Comparison of ENCODE assay signal across 11 cellular contexts in the genomic region with DNA sequence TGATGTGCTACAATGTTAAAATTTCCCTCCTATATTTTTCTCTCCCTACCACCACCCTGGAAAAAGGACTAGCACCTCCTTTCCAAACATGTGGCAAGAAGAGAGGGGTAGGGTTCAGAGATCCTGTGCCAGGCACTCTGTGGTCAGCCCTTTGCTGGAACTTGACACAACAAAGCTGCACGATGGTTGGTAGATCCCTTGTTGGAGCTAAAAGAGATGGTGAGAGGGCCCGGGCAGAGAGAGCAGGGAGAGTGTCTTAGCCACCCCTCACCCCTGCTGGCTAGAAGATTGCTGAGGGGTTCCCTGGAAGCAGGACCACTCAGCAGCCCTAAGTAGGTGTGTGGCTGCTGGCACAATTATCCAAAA. TPM values are rescaled to one million over a fixed set of nuclear protein-coding genes. Genes with fewer than 3 reads are reported as not detected.
DNase-seq lines count a peak whose midpoint lies in the region; ATAC-seq and TF ChIP-seq lines count a peak whose summit lies in the region.
"Had no signal": no experiment of that assay in that cellular context is flagged by ENCODE, and none has a peak within 500 bp of the region (broad histone marks: within the 10 kb centered on the region; RNA-seq: fewer than 3 reads in every experiment).

No MANE protein-coding gene starts in this region.

- CTCF ChIA-PET in CD8-positive, alpha-beta memory T cell (lab: Charles Lee), result interaction anchor here (1.0 kb wide), 1 partner anchor 79 kb away, joined by 4 read pairs; no protein-coding TSS in a partner anchor

- H3K4me3 ChIP-seq in CD8-positive, alpha-beta memory T cell (ENCODE audit: low read length), result peak overlapping the region; percentile 34
- H3K4me3 ChIP-seq in Peyer's patch (no peak overlapping the region), gastrocnemius medialis (no peak overlapping the region)

- peak overlapping the region; percentile 39 to 99 (median 95) for H3K4me3 Mint-ChIP-seq in CD8-positive, alpha-beta memory T cell

- ATAC-seq in gastrocnemius medialis, result no peak
- ATAC-seq in GM21619 (IDR thresholded peaks at IDR 0.05; ENCODE audit: unreplicated experiment), result no peak
- ATAC-seq in GM21447 (IDR thresholded peaks at IDR 0.05; ENCODE audit: unreplicated experiment), result no peak

- H3K36me3 ChIP-seq in CD8-positive, alpha-beta memory T cell (ENCODE audit: insufficient read depth, low read length), result no peaks in the 10 kb centered on the region
- H3K36me3 ChIP-seq in Peyer's patch (no peaks in the 10 kb centered on the region), gastrocnemius medialis (no peaks in the 10 kb centered on the region)

- H3K27me3 ChIP-seq in CD8-positive, alpha-beta memory T cell (ENCODE audit: insufficient read depth, low read length, poor library complexity, severe bottlenecking), result no peaks in the 10 kb centered on the region
- H3K27me3 ChIP-seq in Peyer's patch (no peaks in the 10 kb centered on the region), gastrocnemius medialis (no peaks in the 10 kb centered on the region)

- no peak for DNase-seq in CD8-positive, alpha-beta memory T cell
- DNase-seq in Peyer's patch (no peak), epithelial cell of prostate (ENCODE audit: low read depth, low spot score) (no peak), gastrocnemius medialis (no peak), SW480 (ENCODE audit: low spot score) (no peak), CD1c-positive myeloid dendritic cell (ENCODE audit: extremely low spot score) (no peak)
- DNase-seq: activated gamma-delta T cell; KG1; stimulated activated CD4-positive, alpha-beta T cell treated with anti-CD3 and anti-CD28 coated beads, Interleukin-12 subunit alpha, Interleukin-12 subunit beta, amount 100 ng/mL, for 4 hours had no signal

- H3K36me3 Mint-ChIP-seq in CD8-positive, alpha-beta memory T cell, result peaks cover 0 to 8% (median 2%) of the 10 kb centered on the region in 3 donors

- in situ Hi-C loops in gastrocnemius medialis (cut with MboI; ENCODE audit: low sequenced_read_pairs in 4 of 4), result loop anchor here in 2 of 4 donors (5.0 to 10.0 kb wide), 4 partner anchors 79 to 286 kb away; no protein-coding TSS in a partner anchor

- TF ChIP-seq POLR2A in Peyer's patch (IDR thresholded peaks at IDR 0.05) (no peak), gastrocnemius medialis (IDR thresholded peaks at IDR 0.05) (no peak)

- peaks cover 46 to 54% (median 47%) of the 10 kb centered on the region in 3 donors for H3K4me1 Mint-ChIP-seq in CD8-positive, alpha-beta memory T cell

- intact Hi-C loops in gastrocnemius medialis (cut with DNase I; ENCODE audit: low total_unique reads), result loop anchor here (2.0 to 5.0 kb wide), 5 partner anchors 139 to 356 kb away; partner anchors contain the start of genes ACOT11, CYB5RL, MRPL37 and TCEANC2

- H3K27me3 Mint-ChIP-seq in CD8-positive, alpha-beta memory T cell, result peaks cover 0 to 5% of the 10 kb centered on the region in 2 donors

- H3K4me1 ChIP-seq in CD8-positive, alpha-beta memory T cell (ENCODE audit: insufficient read depth, low read length), result peaks cover 52% of the 10 kb centered on the region
- peaks cover 0 to 52% (median 8%) of the 10 kb centered on the region in 4 donors for H3K4me1 ChIP-seq in Peyer's patch
- H3K4me1 ChIP-seq in gastrocnemius medialis, result peaks cover 29% of the 10 kb centered on the region in 2 donors

- peak overlapping the region; percentile 69 for H3K27ac ChIP-seq in CD8-positive, alpha-beta memory T cell (ENCODE audit: low read depth, low read length)
- H3K27ac ChIP-seq in Peyer's patch, result peak overlapping the region; percentile 60 to 96 (median 70)
- H3K27ac ChIP-seq in epithelial cell of prostate, result peak overlapping the region; percentile 70
- peak overlapping the region; percentile 90 to 98 (median 94) for H3K27ac ChIP-seq in gastrocnemius medialis

- H3K9me3 ChIP-seq in CD8-positive, alpha-beta memory T cell (ENCODE audit: low read length), result no peaks in the 10 kb centered on the region
- H3K9me3 ChIP-seq in Peyer's patch (no peaks in the 10 kb centered on the region), gastrocnemius medialis (no peaks in the 10 kb centered on the region)

- peak overlapping the region; percentile 33 to 97 (median 89) for H3K27ac Mint-ChIP-seq in CD8-positive, alpha-beta memory T cell

- H3K9me3 Mint-ChIP-seq in CD8-positive, alpha-beta memory T cell, result no peaks in the 10 kb centered on the region

- POLR2A ChIA-PET in CD8-positive, alpha-beta memory T cell (lab: Charles Lee), result no interaction called here

- TF ChIP-seq CTCF in Peyer's patch (IDR thresholded peaks at IDR 0.05) (no peak), gastrocnemius medialis (IDR thresholded peaks at IDR 0.05 in 4 of 5, conservative IDR thresholded peaks at IDR 0.05 in 1 of 5) (no peak)

RNA-seq across cellular contexts. Expression of gene SSBP3, which starts 2.5 kb away (rescaled TPM):
- total RNA-seq in CD8-positive, alpha-beta memory T cell, result 10 to 100 TPM; 41.6 to 52.7 TPM
- 17.6 TPM for polyA plus RNA-seq in CD8-positive, alpha-beta memory T cell
- total RNA-seq in Peyer's patch (10 to 100 TPM; 19.0 to 35.2 (median 33.4) TPM), gastrocnemius medialis (10 to 100 TPM in 3 of 4 donors, 1 to 10 TPM in 1; 3.6 to 21.0 (median 14.9) TPM)
